ENCODE assay signal across 8 cellular contexts in the genomic region with DNA sequence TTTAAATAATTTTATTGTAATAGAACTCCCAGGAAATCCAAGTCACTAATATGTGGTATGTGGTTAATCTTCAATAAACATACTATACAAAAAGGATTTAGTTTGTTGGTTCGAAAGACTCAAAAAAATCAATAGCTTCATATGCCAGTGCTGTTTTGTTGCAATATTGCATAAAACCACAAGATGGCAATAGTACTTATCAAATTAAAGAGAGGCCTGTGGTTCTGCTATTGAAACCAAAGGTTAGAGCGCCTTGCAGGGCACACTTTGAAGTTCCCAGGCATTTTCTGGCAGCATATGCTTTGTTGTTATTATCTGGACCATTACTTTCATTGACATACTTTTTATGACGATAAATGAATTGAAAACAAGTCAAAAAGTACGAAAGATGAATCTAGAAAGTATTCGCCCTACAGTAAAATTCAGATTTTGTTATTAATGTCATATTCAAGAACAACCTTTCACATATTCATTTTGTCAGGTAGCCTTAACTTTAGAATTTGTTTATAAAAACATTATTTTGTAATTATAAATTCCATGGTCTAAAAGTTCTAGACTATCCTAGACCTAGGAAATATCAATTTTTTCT.
A peak's percentile ranks its signal among the peaks of the same experiment; 100 is the strongest.
DNase-seq lines count a peak whose midpoint lies in the region; ATAC-seq and TF ChIP-seq lines count a peak whose summit lies in the region.

No MANE protein-coding gene starts in this region.

- H3K27ac ChIP-seq in naive thymus-derived CD4-positive, alpha-beta T cell (ENCODE audit: low read depth, low read length): no peak overlapping the region

- no peaks in the 10 kb centered on the region for H3K9me3 ChIP-seq in naive thymus-derived CD4-positive, alpha-beta T cell (ENCODE audit: control insufficient read depth in 2 of 3, low read length in 3 of 3)

- peaks cover 0 to 4% (median 0%) of the 10 kb centered on the region in 11 donors for H3K9me3 Mint-ChIP-seq in naive thymus-derived CD4-positive, alpha-beta T cell
- H3K9me3 Mint-ChIP-seq in activated CD4-positive, alpha-beta memory T cell treated with anti-CD3 and anti-CD28 coated beads for 36 hours: peaks cover 7% of the 10 kb centered on the region

- DNase-seq in AG04449 (ENCODE audit: low read depth, low spot score) (peak; percentile 12), GM10248 (ENCODE audit: extremely low spot score) (peak; percentile 34), NCI-H146 (lab: John Stamatoyannopoulos, UW) (peak; percentile 73), SK-N-DZ (ENCODE audit: low spot score) (peak; percentile 73), erythroblast (lab: John Stamatoyannopoulos, UW) (peak; percentile 75 to 78)
- peak in 5 of 9 donors; percentile 21 to 49 (median 34) for DNase-seq in naive thymus-derived CD4-positive, alpha-beta T cell
- DNase-seq in activated CD4-positive, alpha-beta memory T cell treated with anti-CD3 and anti-CD28 coated beads for 36 hours: no peak

- H3K4me1 Mint-ChIP-seq in naive thymus-derived CD4-positive, alpha-beta T cell: no peaks in the 10 kb centered on the region
- no peaks in the 10 kb centered on the region for H3K4me1 Mint-ChIP-seq in activated CD4-positive, alpha-beta memory T cell treated with anti-CD3 and anti-CD28 coated beads for 36 hours (ENCODE audit: low read depth)

- H3K36me3 ChIP-seq in naive thymus-derived CD4-positive, alpha-beta T cell (ENCODE audit: control insufficient read depth in 2 of 3, insufficient read depth in 3 of 3, low read length in 3 of 3): no peaks in the 10 kb centered on the region

- H3K4me1 ChIP-seq in naive thymus-derived CD4-positive, alpha-beta T cell (ENCODE audit: control insufficient read depth in 2 of 2, insufficient read depth in 2 of 2, low read length in 2 of 2): no peaks in the 10 kb centered on the region

- peaks cover 0 to 6% (median 0%) of the 10 kb centered on the region in 5 donors for H3K27me3 Mint-ChIP-seq in naive thymus-derived CD4-positive, alpha-beta T cell
- no peaks in the 10 kb centered on the region for H3K27me3 Mint-ChIP-seq in activated CD4-positive, alpha-beta memory T cell treated with anti-CD3 and anti-CD28 coated beads for 36 hours

- CTCF ChIA-PET in AG04449 (lab: Yijun Ruan, JAX) (interaction anchor here (0.6 to 5.7 kb wide), 26 partner anchors 9 to 317 kb away, joined by 3 to 129 read pairs (median 4); partner anchors contain the start of gene MCTP1), GM10248 (lab: Yijun Ruan, JAX) (interaction anchor here (0.7 to 3.3 kb wide), 21 partner anchors 10 to 319 kb away, joined by 3 to 18 read pairs (median 4); partner anchors contain the start of gene MCTP1)
- CTCF ChIA-PET in naive thymus-derived CD4-positive, alpha-beta T cell (lab: Charles Lee): interaction anchor here (0.5 kb wide), 1 partner anchor 11 kb away, joined by 3 read pairs; no protein-coding TSS in a partner anchor
- CTCF ChIA-PET in activated CD4-positive, alpha-beta memory T cell treated with anti-CD3 and anti-CD28 coated beads for 36 hours (lab: Charles Lee): interaction anchor here (0.7 to 2.1 kb wide), 6 partner anchors 9 to 1094 kb away, joined by 3 to 7 read pairs (median 3); no protein-coding TSS in a partner anchor

- H3K4me3 Mint-ChIP-seq in naive thymus-derived CD4-positive, alpha-beta T cell: no peak overlapping the region
- H3K4me3 Mint-ChIP-seq in activated CD4-positive, alpha-beta memory T cell treated with anti-CD3 and anti-CD28 coated beads for 36 hours: no peak overlapping the region

- no peak overlapping the region for H3K27ac Mint-ChIP-seq in naive thymus-derived CD4-positive, alpha-beta T cell
- H3K27ac Mint-ChIP-seq in activated CD4-positive, alpha-beta memory T cell treated with anti-CD3 and anti-CD28 coated beads for 36 hours: no peak overlapping the region

- H3K27me3 ChIP-seq in naive thymus-derived CD4-positive, alpha-beta T cell (ENCODE audit: control insufficient read depth in 2 of 2, insufficient read depth in 2 of 2, low read length in 2 of 2): no peaks in the 10 kb centered on the region

- intact Hi-C loops in naive thymus-derived CD4-positive, alpha-beta T cell (cut with micrococcal nuclease): loop anchor here (1.0 to 10.0 kb wide), 3 partner anchors 293 to 879 kb away; no protein-coding TSS in a partner anchor
- intact Hi-C loops in activated CD4-positive, alpha-beta memory T cell treated with anti-CD3 and anti-CD28 coated beads for 36 hours (cut with micrococcal nuclease): loop anchor here (1.0 to 2.0 kb wide), 2 partner anchors 293 to 874 kb away; no protein-coding TSS in a partner anchor

- no peak overlapping the region for H3K4me3 ChIP-seq in AG04449 (ENCODE audit: low read depth, low read length)
- no peak overlapping the region for H3K4me3 ChIP-seq in naive thymus-derived CD4-positive, alpha-beta T cell (ENCODE audit: low read length)

- ATAC-seq in HG02763 (IDR thresholded peaks at IDR 0.05; ENCODE audit: unreplicated experiment): peak; percentile 70
- peak; percentile 72 for ATAC-seq in naive thymus-derived CD4-positive, alpha-beta T cell

- POLR2A ChIA-PET in AG04449 (lab: Yijun Ruan, JAX): no interaction called here
- POLR2A ChIA-PET in GM10248 (lab: Yijun Ruan, JAX): no interaction called here
- POLR2A ChIA-PET in naive thymus-derived CD4-positive, alpha-beta T cell (lab: Charles Lee): no interaction called here
- POLR2A ChIA-PET in activated CD4-positive, alpha-beta memory T cell treated with anti-CD3 and anti-CD28 coated beads for 36 hours (lab: Charles Lee): no interaction called here

- no peak for TF ChIP-seq POLR2A in erythroblast (IDR thresholded peaks at IDR 0.05; ENCODE audit: low read length)

- TF ChIP-seq CTCF in AG04449 (IDR thresholded peaks at IDR 0.05; ENCODE audit: insufficient read depth, low read length, missing control alignments) (peak; percentile 51), GM10248 (IDR thresholded peaks at IDR 0.05; ENCODE audit: control extremely low read depth, extremely low read depth, low read depth, missing control alignments) (peak; percentile 48)

- H3K36me3 Mint-ChIP-seq in naive thymus-derived CD4-positive, alpha-beta T cell: no peaks in the 10 kb centered on the region
- H3K36me3 Mint-ChIP-seq in activated CD4-positive, alpha-beta memory T cell treated with anti-CD3 and anti-CD28 coated beads for 36 hours: no peaks in the 10 kb centered on the region
